In the genomic region with DNA sequence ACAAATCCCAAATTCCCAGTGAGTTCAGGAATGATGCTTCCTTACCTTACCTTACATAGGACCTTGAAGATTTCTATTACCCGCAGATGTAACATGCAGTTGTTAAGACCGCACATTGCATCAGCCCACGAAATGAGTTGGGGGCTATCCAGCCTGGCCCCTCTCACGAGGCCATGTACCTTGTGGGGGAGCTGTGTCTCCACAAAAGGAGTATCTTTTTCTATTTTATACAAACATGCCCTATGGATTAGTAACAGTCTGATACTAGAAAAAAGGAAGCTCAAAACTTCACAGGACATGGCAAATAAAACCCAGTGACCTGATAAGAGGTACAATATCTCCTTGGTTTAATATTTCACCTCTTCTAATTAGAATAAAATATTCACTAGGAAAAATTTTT, we compare ENCODE assay signal across 23 cellular contexts.
"Had no signal": no experiment of that assay in that cellular context is flagged by ENCODE, and none has a peak within 500 bp of the region (broad histone marks: within the 10 kb centered on the region; RNA-seq: fewer than 3 reads in every experiment).

No MANE protein-coding gene starts in this region.

- H3K27me3 ChIP-seq: dorsolateral prefrontal cortex, esophagus muscularis mucosa, foreskin keratinocyte, gastroesophageal sphincter, heart right ventricle, left lung had no signal

- H3K27ac Mint-ChIP-seq: mesothelial cell of epicardium, naive B cell had no signal

- H3K4me3 ChIP-seq: coronary artery, dorsolateral prefrontal cortex, esophagus muscularis mucosa, gastroesophageal sphincter, heart right ventricle, left lung, lower lobe of right lung, mucosa of descending colon had no signal

- ATAC-seq: foreskin keratinocyte, gastroesophageal sphincter, heart right ventricle, left colon, left lung, left ventricle myocardium superior, lower lobe of right lung, mucosa of descending colon had no signal

- H3K36me3 Mint-ChIP-seq: immature natural killer cell, mesothelial cell of epicardium, naive B cell had no signal

- H3K4me1 ChIP-seq: foreskin keratinocyte, left lung, lower lobe of right lung had no signal

- DNase-seq: dermis blood vessel endothelial cell; dorsolateral prefrontal cortex; effector CD4-positive, alpha-beta T cell; effector memory CD4-positive, alpha-beta T cell; foreskin keratinocyte; head of caudate nucleus; heart right ventricle; hippocampal formation; immature natural killer cell; islet precursor cell; kidney; kidney glomerular epithelial cell; left colon; left lung; left ventricle myocardium superior; lower lobe of right lung; mesenchymal stem cell; mucosa of descending colon; naive B cell had no signal

- H3K4me3 Mint-ChIP-seq: mesothelial cell of epicardium, naive B cell had no signal

- H3K9me3 ChIP-seq: esophagus muscularis mucosa, gastroesophageal sphincter, heart right ventricle, left lung, lower lobe of right lung, mucosa of descending colon had no signal

- H3K9me3 Mint-ChIP-seq: immature natural killer cell, mesothelial cell of epicardium had no signal

- H3K27ac ChIP-seq: coronary artery, dorsolateral prefrontal cortex, esophagus muscularis mucosa, foreskin keratinocyte, gastroesophageal sphincter, heart right ventricle, left lung, lower lobe of right lung had no signal

- H3K36me3 ChIP-seq: esophagus muscularis mucosa, gastroesophageal sphincter, heart right ventricle, left lung, lower lobe of right lung had no signal
